ENCODE assay signal across 8 cellular contexts in the genomic region with DNA sequence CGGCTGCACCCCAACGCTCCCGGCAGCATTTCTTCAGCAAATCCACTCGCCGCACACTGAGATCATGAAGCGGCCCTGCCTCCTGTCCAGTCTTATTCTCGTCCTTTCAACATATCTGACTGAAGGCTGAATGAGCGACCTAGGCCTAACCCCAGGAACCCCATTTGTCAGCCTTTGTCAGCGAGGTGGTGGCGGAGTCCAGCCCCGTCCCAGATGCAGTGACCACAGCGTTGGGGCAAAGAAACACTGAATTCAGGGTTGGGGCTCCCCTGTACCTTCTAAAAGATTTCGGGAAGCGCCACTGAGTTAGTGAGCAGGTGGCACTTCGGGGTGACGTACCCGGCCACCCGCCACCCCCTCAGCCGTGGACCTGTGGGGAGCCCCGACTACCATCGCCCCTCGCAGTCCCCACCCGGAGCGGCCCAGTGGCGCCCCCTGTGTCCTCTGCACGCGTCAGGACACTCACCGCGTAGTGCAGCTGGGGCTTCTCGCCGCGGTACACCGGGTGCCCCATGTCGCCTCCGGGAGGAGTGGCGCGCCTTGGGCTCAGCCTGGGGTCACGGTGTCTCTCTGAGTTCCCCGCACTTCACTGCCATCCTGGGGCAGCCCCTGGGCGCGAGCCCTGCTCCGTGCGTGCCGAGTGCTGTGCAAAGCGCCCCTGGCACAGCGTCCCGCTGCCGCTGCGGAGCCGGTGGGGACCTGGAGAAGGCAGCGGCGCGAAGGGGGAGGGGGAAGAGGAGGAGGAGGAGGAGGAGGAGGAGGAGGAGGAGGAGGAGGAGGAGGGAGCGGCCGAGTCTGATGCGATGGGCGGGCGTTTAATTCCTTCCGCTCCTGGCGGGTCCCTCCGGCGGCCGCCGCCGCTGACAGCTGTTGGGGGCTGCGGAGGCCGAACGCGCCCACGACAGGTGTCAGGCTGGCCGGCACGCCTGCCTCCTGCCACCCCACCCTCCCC.
A peak's percentile ranks its signal among the peaks of the same experiment; 100 is the strongest.
DNase-seq lines count a peak whose midpoint lies in the region; ATAC-seq, FAIRE-seq and TF ChIP-seq lines count a peak whose summit lies in the region.

No MANE protein-coding gene starts in this region.

- H3K27ac ChIP-seq in foreskin keratinocyte = no peak overlapping the region
- no peak overlapping the region for H3K27ac ChIP-seq in pancreas

- no peaks in the 10 kb centered on the region for H3K9me3 ChIP-seq in pancreas

- peak; percentile 44 for ATAC-seq in GM18498 (IDR thresholded peaks at IDR 0.05; ENCODE audit: unreplicated experiment)
- ATAC-seq in foreskin keratinocyte = peak; percentile 44
- peak; percentile 67 to 84 (median 74) for ATAC-seq in pancreas
- ATAC-seq in HG02884 (IDR thresholded peaks at IDR 0.05; ENCODE audit: unreplicated experiment) = no peak

- H3K4me3 ChIP-seq in pancreas = peak overlapping the region in 3 of 4 donors; percentile 8 to 38 (median 32)

- intact Hi-C loops in pancreas (cut with DNase I) = no loop called here

- 10 to 42% methylated on average over 59 to 68 of the region's 72 CpGs for WGBS in pancreas, 2 donors

- no peaks in the 10 kb centered on the region for H3K36me3 ChIP-seq in pancreas

- no peak for FAIRE-seq in pancreas (lab: Jason Lieb, UNC)

- H3K4me1 ChIP-seq in foreskin keratinocyte (no peaks in the 10 kb centered on the region), pancreas (no peaks in the 10 kb centered on the region)

- H3K27me3 ChIP-seq in foreskin keratinocyte = peaks cover 9% of the 10 kb centered on the region
- H3K27me3 ChIP-seq in pancreas = peaks cover 0 to 11% (median 4%) of the 10 kb centered on the region in 4 donors

- DNase-seq in NCI-H69 (lab: John Stamatoyannopoulos, UW) (peak; percentile 10), foreskin keratinocyte (no peak), pancreas (peak in 5 of 6 donors; percentile 31 to 77 (median 49)), COR-L47 (lab: John Stamatoyannopoulos, UW) (no peak), H4 (ENCODE audit: low spot score) (no peak), hippocampal formation (lab: John Stamatoyannopoulos, UW) (no peak)

- peak; percentile 15 for TF ChIP-seq CTCF in foreskin keratinocyte (conservative IDR thresholded peaks at IDR 0.05)
- no peak for TF ChIP-seq CTCF in pancreas (IDR thresholded peaks at IDR 0.05)

Comparison
In these comparisons a context has a peak if more than half of its experiments do, and no peak if none do; other contexts are left out.
1. DNase-seq: peak in NCI-H69 (single experiment) and pancreas (5 of 6); none in foreskin keratinocyte (0 of 2), COR-L47 (single experiment), H4 (single experiment) and hippocampal formation (0 of 2).